20 cellular contexts compared by ENCODE assay signal in genomic region chrX:39982927-39983326, GRCh38.
DNase-seq lines count a peak whose midpoint lies in the region; ATAC-seq and TF ChIP-seq lines count a peak whose summit lies in the region.
"Had no signal": no experiment of that assay in that cellular context is flagged by ENCODE, and none has a peak within 500 bp of the region (broad histone marks: within the 10 kb centered on the region; RNA-seq: fewer than 3 reads in every experiment).

No MANE protein-coding gene starts in this region.

- ATAC-seq in RWPE2 (ENCODE audit: low read depth), result no peak
- ATAC-seq in HG03469 (IDR thresholded peaks at IDR 0.05; ENCODE audit: unreplicated experiment), result no peak
- ATAC-seq: natural killer cell treated with Interleukin-12 subunit alpha and Interleukin-12 subunit beta and Interleukin-15 and Interleukin-18, amount 100 ng/mL, for 72 hours had no signal

- no peak overlapping the region for H3K4me3 ChIP-seq in RWPE2 (ENCODE audit: severe bottlenecking)
- no peak overlapping the region for H3K4me3 ChIP-seq in effector memory CD4-positive, alpha-beta T cell (ENCODE audit: insufficient read depth, low read depth, low read length, poor library complexity, severe bottlenecking)
- H3K4me3 ChIP-seq: breast epithelium had no signal

- peaks cover 11% of the 10 kb centered on the region for H3K4me1 ChIP-seq in RWPE2 (ENCODE audit: insufficient read depth, poor library complexity, severe bottlenecking)
- H3K4me1 ChIP-seq in effector memory CD4-positive, alpha-beta T cell (ENCODE audit: control insufficient read depth, insufficient read depth, low read length, poor library complexity, severe bottlenecking), result no peaks in the 10 kb centered on the region
- H3K4me1 ChIP-seq: BE2C, breast epithelium, parathyroid adenoma had no signal

- no peak for TF ChIP-seq CTCF in RWPE2 (IDR thresholded peaks at IDR 0.05; ENCODE audit: poor library complexity, severe bottlenecking)

- no peaks in the 10 kb centered on the region for H3K36me3 ChIP-seq in RWPE2 (ENCODE audit: low read depth)
- H3K36me3 ChIP-seq in effector memory CD4-positive, alpha-beta T cell (ENCODE audit: control insufficient read depth, insufficient read depth, low read length), result no peaks in the 10 kb centered on the region
- H3K36me3 ChIP-seq: BE2C, breast epithelium had no signal

- no peaks in the 10 kb centered on the region for H3K9me3 ChIP-seq in RWPE2 (ENCODE audit: severe bottlenecking)
- H3K9me3 ChIP-seq in effector memory CD4-positive, alpha-beta T cell (ENCODE audit: control insufficient read depth, low read length), result no peaks in the 10 kb centered on the region
- H3K9me3 ChIP-seq: BE2C, breast epithelium had no signal

- H3K27ac ChIP-seq in RWPE2 (ENCODE audit: poor library complexity, severe bottlenecking), result peak overlapping the region; percentile 44
- H3K27ac ChIP-seq in effector memory CD4-positive, alpha-beta T cell (ENCODE audit: insufficient read depth, low read length, poor library complexity, severe bottlenecking), result no peak overlapping the region
- H3K27ac ChIP-seq: parathyroid adenoma had no signal

- DNase-seq in DMS153 (lab: John Stamatoyannopoulos, UW), result peak; percentile 90
- DNase-seq in DMS153 treated with DMSO at 0.1 percent for 48 hours (lab: John Stamatoyannopoulos, UW; ENCODE audit: unreplicated experiment), result no peak
- peak; percentile 51 for DNase-seq in NCI-H2196 (lab: John Stamatoyannopoulos, UW; ENCODE audit: unreplicated experiment)
- DNase-seq in RWPE2 (ENCODE audit: low spot score), result no peak
- DNase-seq in pons (ENCODE audit: low spot score), result peak; percentile 3
- no peak for DNase-seq in retina
- no peak for DNase-seq in effector memory CD4-positive, alpha-beta T cell
- DNase-seq: 8988T; activated CD4-positive, alpha-beta T cell treated with anti-CD3 and anti-CD28 coated beads, Interleukin-2, amount 50 U/mL, for 4 hours; activated effector memory CD4-positive, alpha-beta T cell treated with anti-CD3 and anti-CD28 coated beads, Interleukin-2, amount 50 U/mL, for 16 hours; BE2C; H9; MM.1S; NCI-H2171; stimulated activated CD4-positive, alpha-beta T cell treated with anti-CD3 and anti-CD28 coated beads, Interleukin-2, amount 100 ng/mL, for 24 hours had no signal

- H3K27me3 ChIP-seq in RWPE2 (ENCODE audit: insufficient read depth, poor library complexity, severe bottlenecking), result no peaks in the 10 kb centered on the region
- no peaks in the 10 kb centered on the region for H3K27me3 ChIP-seq in effector memory CD4-positive, alpha-beta T cell (replicated peaks; ENCODE audit: control insufficient read depth, insufficient read depth, low read length, poor library complexity, severe bottlenecking)
- H3K27me3 ChIP-seq: BE2C, foreskin keratinocyte had no signal

Comparison
In these comparisons a context has a peak if more than half of its experiments do, and no peak if none do; other contexts are left out.
1. DNase-seq: peak in DMS153 (single experiment), NCI-H2196 (single experiment) and pons (single experiment); none in DMS153 treated with DMSO at 0.1 percent for 48 hours (single experiment), RWPE2 (single experiment), retina (single experiment) and effector memory CD4-positive, alpha-beta T cell (0 of 3).